ENCODE assay signal across 17 cellular contexts in the genomic region with DNA sequence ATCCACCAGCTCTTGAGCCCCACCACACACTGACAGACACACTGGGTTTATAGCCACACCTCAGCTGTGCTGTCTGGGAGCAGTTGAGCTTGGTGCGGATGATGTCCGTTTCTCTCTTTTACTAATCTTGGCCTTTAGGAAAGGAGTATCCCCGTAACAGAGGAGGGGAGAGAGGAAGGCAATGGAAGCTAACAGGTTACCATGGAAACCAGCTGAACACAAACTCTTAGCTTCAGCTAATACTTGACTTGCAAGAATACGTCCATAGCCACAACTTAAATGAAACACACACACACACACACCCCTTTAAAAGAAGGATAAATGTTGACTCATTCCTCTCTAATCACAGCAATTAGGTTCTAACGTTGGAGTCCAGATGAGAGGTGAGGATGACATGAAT. TPM values are rescaled to one million over a fixed set of nuclear protein-coding genes. Genes with fewer than 3 reads are reported as not detected.
"Had no signal": no experiment of that assay in that cellular context is flagged by ENCODE, and none has a peak within 500 bp of the region (broad histone marks: within the 10 kb centered on the region; RNA-seq: fewer than 3 reads in every experiment).

No MANE protein-coding gene starts in this region.

- H3K4me1 ChIP-seq: testis had no signal

- H3K9me3 Mint-ChIP-seq: activated T-helper 1 cell treated with anti-CD3 and anti-CD28 coated beads, Interleukin-12 subunit alpha, Interleukin-12 subunit beta, Interleukin-2, Interleukin-4 antibody, amounts not matched to agents 30 ng/mL and 10 ng/mL and 1 ng/mL, durations not matched to agents 14 hours and 24 hours and 36 hours; stimulated activated naive CD8-positive, alpha-beta T cell treated with anti-CD3 and anti-CD28 coated beads, Interleukin-15, amount 100 ng/mL, for 72 hours had no signal

- H3K4me3 Mint-ChIP-seq: activated CD4-positive, alpha-beta T cell treated with anti-CD3 and anti-CD28 coated beads for 36 hours; activated CD8-positive, alpha-beta T cell treated with anti-CD3 and anti-CD28 coated beads, Interleukin-2, amount 10 ng/mL, durations not matched to agents 7 days and 5 days; activated T-helper 1 cell treated with anti-CD3 and anti-CD28 coated beads, Interleukin-12 subunit alpha, Interleukin-12 subunit beta, Interleukin-2, Interleukin-4 antibody, amounts not matched to agents 30 ng/mL and 10 ng/mL and 1 ng/mL, durations not matched to agents 14 hours and 24 hours and 36 hours; stimulated activated naive CD8-positive, alpha-beta T cell treated with anti-CD3 and anti-CD28 coated beads, Interleukin-15, amount 100 ng/mL, for 72 hours had no signal

- ATAC-seq: activated CD4-positive, alpha-beta T cell treated with anti-CD3 and anti-CD28 coated beads for 36 hours; activated CD8-positive, alpha-beta T cell treated with anti-CD3 and anti-CD28 coated beads, Interleukin-2, amount 10 ng/mL, durations not matched to agents 7 days and 5 days; gastrocnemius medialis; stimulated activated naive CD8-positive, alpha-beta T cell treated with anti-CD3 and anti-CD28 coated beads, Interleukin-15, amount 100 ng/mL, for 72 hours had no signal

- H3K27ac Mint-ChIP-seq: activated CD4-positive, alpha-beta T cell treated with anti-CD3 and anti-CD28 coated beads for 36 hours; activated CD8-positive, alpha-beta T cell treated with anti-CD3 and anti-CD28 coated beads, Interleukin-2, amount 10 ng/mL, durations not matched to agents 7 days and 5 days; activated T-helper 1 cell treated with anti-CD3 and anti-CD28 coated beads, Interleukin-12 subunit alpha, Interleukin-12 subunit beta, Interleukin-2, Interleukin-4 antibody, amounts not matched to agents 30 ng/mL and 10 ng/mL and 1 ng/mL, durations not matched to agents 14 hours and 24 hours and 36 hours; stimulated activated naive CD8-positive, alpha-beta T cell treated with anti-CD3 and anti-CD28 coated beads, Interleukin-15, amount 100 ng/mL, for 72 hours had no signal

- H3K36me3 ChIP-seq: gastrocnemius medialis, WERI-Rb-1 had no signal

- H3K9me3 ChIP-seq: gastrocnemius medialis, testis had no signal

- H3K27me3 ChIP-seq: testis had no signal

- H3K27ac ChIP-seq: coronary artery, epithelial cell of prostate, gastrocnemius medialis, testis had no signal

- H3K4me3 ChIP-seq: coronary artery, gastrocnemius medialis, testis had no signal

- DNase-seq: activated CD4-positive, alpha-beta T cell treated with anti-CD3 and anti-CD28 coated beads for 36 hours; activated CD8-positive, alpha-beta memory T cell treated with anti-CD3 and anti-CD28 coated beads, Interleukin-2, amount 50 U/mL, for 48 hours; activated CD8-positive, alpha-beta T cell treated with anti-CD3 and anti-CD28 coated beads, Interleukin-2, amount 10 ng/mL, durations not matched to agents 7 days and 5 days; activated naive CD4-positive, alpha-beta T cell; caudate nucleus; effector memory CD4-positive, alpha-beta T cell; gastrocnemius medialis; retina; stimulated activated CD4-positive, alpha-beta T cell treated with anti-CD3 and anti-CD28 coated beads, Interleukin-4, amount 100 ng/mL, for 1 hour; stimulated activated CD8-positive, alpha-beta memory T cell treated with anti-CD3 and anti-CD28 coated beads, Interleukin-4, amount 100 ng/mL, for 48 hours; stimulated activated naive CD8-positive, alpha-beta T cell treated with anti-CD3 and anti-CD28 coated beads, Interleukin-15, amount 100 ng/mL, for 72 hours; T1000; testis; WERI-Rb-1 had no signal

RNA-seq across cellular contexts. Expression of gene LRRN2, which starts 28.0 kb away (rescaled TPM):
- total RNA-seq: activated CD8-positive, alpha-beta T cell treated with anti-CD3 and anti-CD28 coated beads, Interleukin-2, amount 10 ng/mL, durations not matched to agents 7 days and 5 days; activated T-helper 1 cell treated with anti-CD3 and anti-CD28 coated beads, Interleukin-12 subunit alpha, Interleukin-12 subunit beta, Interleukin-2, Interleukin-4 antibody, amounts not matched to agents 30 ng/mL and 10 ng/mL and 1 ng/mL, durations not matched to agents 14 hours and 24 hours and 36 hours had no signal
